ENCODE assay signal across 1 cellular context in the genomic region with DNA sequence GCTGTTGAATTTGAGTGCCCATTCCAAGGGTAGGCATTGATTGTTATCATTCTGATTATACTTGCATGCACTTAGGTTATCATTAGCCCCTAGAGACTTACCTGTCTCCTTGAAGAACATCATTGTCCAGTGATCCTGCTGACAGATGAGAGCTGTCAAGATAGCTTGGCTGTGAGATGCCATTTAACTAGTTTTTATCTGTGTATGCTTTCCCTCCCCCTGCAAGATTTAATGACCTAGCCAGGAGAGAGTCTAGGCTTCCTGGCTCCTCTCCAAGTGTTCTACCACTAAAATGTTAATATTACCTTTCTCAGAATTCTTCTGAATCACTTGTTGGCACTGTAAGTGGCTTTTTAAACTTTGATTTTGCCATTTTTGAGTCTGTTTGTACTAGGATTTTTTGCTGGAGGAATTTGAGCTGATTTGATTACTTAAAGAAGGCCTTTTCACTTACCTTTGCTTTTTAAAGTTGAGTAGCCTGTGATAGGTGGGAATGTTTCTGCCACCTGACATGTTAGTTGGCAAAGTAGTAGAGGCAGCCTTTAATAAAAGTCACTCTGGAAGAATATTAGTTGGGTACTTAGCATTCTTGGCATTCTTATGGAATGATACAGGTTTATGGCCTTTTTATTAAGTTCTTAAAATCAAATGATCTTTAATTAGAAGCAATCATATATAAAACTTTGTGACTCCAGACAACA.
TF ChIP-seq lines count a peak whose summit lies in the region.

No MANE protein-coding gene starts in this region.

TF ChIP-seq in HEK293, 187 proteins besides CTCF, POLR2A, EP300 and RAD21 (continued from another document and continues in another):
- TF ChIP-seq PRDM10 (tag by site-specific recombination; IDR thresholded peaks at IDR 0.05), result peak; percentile 65
- TF ChIP-seq ZNF837 (tag by site-specific recombination; IDR thresholded peaks at IDR 0.05), result no peak
- peak; percentile 80 for TF ChIP-seq GLIS1 (tag by site-specific recombination; IDR thresholded peaks at IDR 0.05)
- TF ChIP-seq, protein P1, sequence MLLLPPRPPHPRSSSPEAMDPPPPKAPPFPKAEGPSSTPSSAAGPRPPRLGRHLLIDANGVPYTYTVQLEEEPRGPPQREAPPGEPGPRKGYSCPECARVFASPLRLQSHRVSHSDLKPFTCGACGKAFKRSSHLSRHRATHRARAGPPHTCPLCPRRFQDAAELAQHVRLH (tag by site-specific recombination; IDR thresholded peaks at IDR 0.05), result no peak
- TF ChIP-seq ZNF24 (tag by site-specific recombination; IDR thresholded peaks at IDR 0.05), result no peak
- no peak for TF ChIP-seq YY2 (tag by site-specific recombination; IDR thresholded peaks at IDR 0.05)
- TF ChIP-seq ZSCAN23 (tag by site-specific recombination; IDR thresholded peaks at IDR 0.05), result no peak
- no peak for TF ChIP-seq ZNF214 (tag by site-specific recombination; IDR thresholded peaks at IDR 0.05; ENCODE audit: borderline replicate concordance)
- TF ChIP-seq ZBTB10 (tag by site-specific recombination; IDR thresholded peaks at IDR 0.05), result no peak
- TF ChIP-seq ZNF157 (tag by site-specific recombination; IDR thresholded peaks at IDR 0.05), result no peak
- TF ChIP-seq ZNF571 (tag by site-specific recombination; IDR thresholded peaks at IDR 0.05), result no peak
- TF ChIP-seq ZFHX2 (tag by site-specific recombination; conservative IDR thresholded peaks at IDR 0.05), result no peak
- TF ChIP-seq ZBTB17 (tag by site-specific recombination; IDR thresholded peaks at IDR 0.05), result no peak; the same call in 1 of the 2 replicates
- peak; percentile 51; the same call in 1 of the 2 replicates for TF ChIP-seq ZNF843 (tag by site-specific recombination; IDR thresholded peaks at IDR 0.05)
- TF ChIP-seq, protein P2, sequence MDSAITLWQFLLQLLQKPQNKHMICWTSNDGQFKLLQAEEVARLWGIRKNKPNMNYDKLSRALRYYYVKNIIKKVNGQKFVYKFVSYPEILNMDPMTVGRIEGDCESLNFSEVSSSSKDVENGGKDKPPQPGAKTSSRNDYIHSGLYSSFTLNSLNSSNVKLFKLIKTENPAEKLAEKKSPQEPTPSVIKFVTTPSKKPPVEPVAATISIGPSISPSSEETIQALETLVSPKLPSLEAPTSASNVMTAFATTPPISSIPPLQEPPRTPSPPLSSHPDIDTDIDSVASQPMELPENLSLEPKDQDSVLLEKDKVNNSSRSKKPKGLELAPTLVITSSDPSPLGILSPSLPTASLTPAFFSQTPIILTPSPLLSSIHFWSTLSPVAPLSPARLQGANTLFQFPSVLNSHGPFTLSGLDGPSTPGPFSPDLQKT (IDR thresholded peaks at IDR 0.05; ENCODE audit: borderline replicate concordance, low read depth, low read length), result no peak
- TF ChIP-seq ZFP3 (tag by site-specific recombination; IDR thresholded peaks at IDR 0.05; ENCODE audit: low read depth), result no peak
- no peak for TF ChIP-seq ZNF366 (tag by site-specific recombination; conservative IDR thresholded peaks at IDR 0.05)
- no peak for TF ChIP-seq ZNF202 (tag by site-specific recombination; IDR thresholded peaks at IDR 0.05; ENCODE audit: borderline replicate concordance)
- TF ChIP-seq ZNF792 (tag by site-specific recombination; IDR thresholded peaks at IDR 0.05), result no peak
- TF ChIP-seq ZNF354C (tag by site-specific recombination; IDR thresholded peaks at IDR 0.05; ENCODE audit: borderline replicate concordance, low read depth), result no peak
- no peak for TF ChIP-seq KLF1 (tag by site-specific recombination; IDR thresholded peaks at IDR 0.05)
- TF ChIP-seq ZNF530 (tag by site-specific recombination; IDR thresholded peaks at IDR 0.05; ENCODE audit: low read depth), result no peak
- TF ChIP-seq SP7 (tag by site-specific recombination; IDR thresholded peaks at IDR 0.05), result 0 out of 2 replicates have a peak, but pooled peaks have one; percentile 31
- no peak for TF ChIP-seq OSR2 (tag by site-specific recombination; IDR thresholded peaks at IDR 0.05)
- no peak for TF ChIP-seq PRDM2 (tag by site-specific recombination; IDR thresholded peaks at IDR 0.05; ENCODE audit: borderline replicate concordance)
- TF ChIP-seq ZNF266 (tag by site-specific recombination; IDR thresholded peaks at IDR 0.05; ENCODE audit: low read depth), result no peak
- no peak for TF ChIP-seq ZNF302 (tag by site-specific recombination; IDR thresholded peaks at IDR 0.05; ENCODE audit: low read depth)
- TF ChIP-seq MZF1 (tag by site-specific recombination; IDR thresholded peaks at IDR 0.05; ENCODE audit: borderline replicate concordance), result no peak
- TF ChIP-seq SCRT1 (tag by site-specific recombination; IDR thresholded peaks at IDR 0.05; ENCODE audit: borderline replicate concordance), result no peak
- no peak for TF ChIP-seq ZNF350 (tag by site-specific recombination; IDR thresholded peaks at IDR 0.05)
- TF ChIP-seq RBAK (tag by site-specific recombination; IDR thresholded peaks at IDR 0.05), result no peak
- no peak for TF ChIP-seq REST (tag by site-specific recombination; IDR thresholded peaks at IDR 0.05)
- no peak for TF ChIP-seq ZNF155 (tag by site-specific recombination; IDR thresholded peaks at IDR 0.05)
- no peak for TF ChIP-seq MEIS1 (CRISPR knock-in tag; IDR thresholded peaks at IDR 0.05; ENCODE audit: borderline replicate concordance)
- no peak for TF ChIP-seq ZBTB1 (tag by site-specific recombination; IDR thresholded peaks at IDR 0.05)
- TF ChIP-seq SCRT2 (tag by site-specific recombination; IDR thresholded peaks at IDR 0.05), result 0 out of 2 replicates have a peak, but pooled peaks have one; percentile 11
- TF ChIP-seq AEBP2 (tag by site-specific recombination; IDR thresholded peaks at IDR 0.05; ENCODE audit: borderline replicate concordance), result no peak
- no peak for TF ChIP-seq YY1 (tag by site-specific recombination; IDR thresholded peaks at IDR 0.05)
- TF ChIP-seq HOXA7 (CRISPR knock-in tag; IDR thresholded peaks at IDR 0.05; ENCODE audit: borderline replicate concordance), result no peak
- no peak for TF ChIP-seq ZNF391 (tag by site-specific recombination; IDR thresholded peaks at IDR 0.05; ENCODE audit: borderline replicate concordance, low read depth)
- TF ChIP-seq FEZF1 (tag by site-specific recombination; IDR thresholded peaks at IDR 0.05), result peak; percentile 58
- no peak for TF ChIP-seq OVOL3 (tag by site-specific recombination; IDR thresholded peaks at IDR 0.05)
